9 cellular contexts compared by ENCODE assay signal in genomic region chr3:151890721-151891141, GRCh38. TPM values are rescaled to one million over a fixed set of nuclear protein-coding genes. Genes with fewer than 3 reads are reported as not detected.
DNase-seq lines count a peak whose midpoint lies in the region; ATAC-seq and TF ChIP-seq lines count a peak whose summit lies in the region.
"Had no signal": no experiment of that assay in that cellular context is flagged by ENCODE, and none has a peak within 500 bp of the region (broad histone marks: within the 10 kb centered on the region; RNA-seq: fewer than 3 reads in every experiment).

No MANE protein-coding gene starts in this region.

- intact Hi-C loops in body of pancreas (cut with DNase I), result no loop called here

- POLR2A ChIA-PET in CD8-positive, alpha-beta memory T cell (lab: Charles Lee), result no interaction called here

- 33 to 42% methylated on average over 4 of the region's 4 CpGs for WGBS in body of pancreas, 2 donors

- H3K36me3 Mint-ChIP-seq in CD8-positive, alpha-beta memory T cell, result no peaks in the 10 kb centered on the region

- TF ChIP-seq POLR2A in body of pancreas (IDR thresholded peaks at IDR 0.05), result no peak

- H3K9me3 ChIP-seq in CD8-positive, alpha-beta memory T cell (ENCODE audit: low read length), result no peaks in the 10 kb centered on the region
- no peaks in the 10 kb centered on the region for H3K9me3 ChIP-seq in body of pancreas

- peaks cover 6% of the 10 kb centered on the region for H3K4me1 ChIP-seq in CD8-positive, alpha-beta memory T cell (ENCODE audit: insufficient read depth, low read length)
- H3K4me1 ChIP-seq in body of pancreas, result no peaks in the 10 kb centered on the region

- peak; percentile 95 for ATAC-seq in GM21447 (IDR thresholded peaks at IDR 0.05; ENCODE audit: unreplicated experiment)
- ATAC-seq in body of pancreas, result no peak
- ATAC-seq in HG02970 (IDR thresholded peaks at IDR 0.05; ENCODE audit: low FRiP score, unreplicated experiment), result no peak

- CTCF ChIA-PET in CD8-positive, alpha-beta memory T cell (lab: Charles Lee), result no interaction called here

- DNase-seq in CD8-positive, alpha-beta memory T cell, result peak in 1 of 5 donors; percentile 25
- DNase-seq in LHCN-M2 (ENCODE audit: low read depth), result peak; percentile 81
- peak; percentile 78 for DNase-seq in SKM-1 treated with dmso at 0.1 percent for 144 hours (lab: John Stamatoyannopoulos, UW; ENCODE audit: unreplicated experiment)
- DNase-seq in activated T-cell treated with anti-CD3 and anti-CD28 coated beads, Interleukin-2, amount 50 U/mL, for 1 hour, result no peak
- DNase-seq in body of pancreas, result no peak
- no peak for DNase-seq in putamen (ENCODE audit: low spot score)

- H3K4me3 Mint-ChIP-seq in CD8-positive, alpha-beta memory T cell, result peak overlapping the region in 6 of 7 donors; percentile 4 to 56 (median 42)
- H3K4me3 Mint-ChIP-seq: activated naive CD8-positive, alpha-beta T cell had no signal

- H3K4me3 ChIP-seq in CD8-positive, alpha-beta memory T cell (ENCODE audit: low read length), result no peak overlapping the region
- H3K4me3 ChIP-seq in body of pancreas, result no peak overlapping the region

- no peaks in the 10 kb centered on the region for H3K9me3 Mint-ChIP-seq in CD8-positive, alpha-beta memory T cell

- no peak for TF ChIP-seq CTCF in body of pancreas (IDR thresholded peaks at IDR 0.05)

- H3K27ac ChIP-seq in CD8-positive, alpha-beta memory T cell (ENCODE audit: low read depth, low read length), result no peak overlapping the region
- no peak overlapping the region for H3K27ac ChIP-seq in body of pancreas

- no peaks in the 10 kb centered on the region for H3K27me3 ChIP-seq in CD8-positive, alpha-beta memory T cell (ENCODE audit: insufficient read depth, low read length, poor library complexity, severe bottlenecking)
- no peaks in the 10 kb centered on the region for H3K27me3 ChIP-seq in body of pancreas

- no peaks in the 10 kb centered on the region for H3K36me3 ChIP-seq in CD8-positive, alpha-beta memory T cell (ENCODE audit: insufficient read depth, low read length)
- H3K36me3 ChIP-seq in body of pancreas (replicated peaks in 1 of 2; ENCODE audit: insufficient read depth in 1 of 2, low read depth in 2 of 2), result no peaks in the 10 kb centered on the region

- H3K27ac Mint-ChIP-seq in CD8-positive, alpha-beta memory T cell, result peak overlapping the region in 6 of 8 donors; percentile 21 to 83 (median 50)
- H3K27ac Mint-ChIP-seq: activated naive CD8-positive, alpha-beta T cell had no signal

- H3K27me3 Mint-ChIP-seq in CD8-positive, alpha-beta memory T cell, result peaks cover 0 to 3% of the 10 kb centered on the region in 2 donors
- H3K27me3 Mint-ChIP-seq: activated naive CD8-positive, alpha-beta T cell had no signal

- H3K4me1 Mint-ChIP-seq in CD8-positive, alpha-beta memory T cell, result peaks cover 28 to 35% (median 29%) of the 10 kb centered on the region in 3 donors

RNA-seq across cellular contexts. Expression of gene SUCNR1, which starts 17.3 kb away (rescaled TPM):
- not detected for total RNA-seq in CD8-positive, alpha-beta memory T cell
- polyA plus RNA-seq in CD8-positive, alpha-beta memory T cell, result not detected
- total RNA-seq in LHCN-M2 (2014; rRNA removed), result 0.06 TPM in 1 of 2 replicates, not detected in the other
- polyA plus RNA-seq in LHCN-M2 (2012), result not detected
- under 1 TPM; 0.26 to 0.33 TPM for total RNA-seq in body of pancreas

Comparison
In these comparisons a context has a peak if more than half of its experiments do, and no peak if none do; other contexts are left out.
1. DNase-seq: peak in LHCN-M2 (single experiment) and SKM-1 treated with dmso at 0.1 percent for 144 hours (single experiment); none in activated T-cell treated with anti-CD3 and anti-CD28 coated beads, Interleukin-2, amount 50 U/mL, for 1 hour (single experiment), body of pancreas (0 of 4) and putamen (single experiment).